Comparison of ENCODE assay signal across 29 cellular contexts in the genomic region with DNA sequence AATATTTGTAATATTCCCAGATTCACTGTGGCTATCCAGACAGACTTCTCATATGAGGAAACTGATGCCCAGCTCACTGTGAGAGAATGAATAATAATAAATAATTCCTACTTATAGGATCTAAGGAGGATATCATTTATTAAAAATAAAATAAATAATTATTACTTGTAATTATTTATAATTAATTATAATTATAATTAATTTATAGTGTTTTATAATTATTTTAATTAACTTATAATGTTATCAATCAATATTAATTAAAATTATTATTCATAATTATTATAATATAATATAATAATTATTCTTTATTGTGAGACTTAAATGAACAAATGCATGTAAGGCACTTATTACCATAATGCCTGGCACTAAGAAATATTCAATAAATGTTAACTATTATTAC.
"Had no signal": no experiment of that assay in that cellular context is flagged by ENCODE, and none has a peak within 500 bp of the region (broad histone marks: within the 10 kb centered on the region; RNA-seq: fewer than 3 reads in every experiment).

No MANE protein-coding gene starts in this region.

- H3K9me3 Mint-ChIP-seq: immature natural killer cell; naive thymus-derived CD8-positive, alpha-beta T cell; stimulated activated naive CD8-positive, alpha-beta T cell treated with anti-CD3 and anti-CD28 coated beads, Interleukin-15, amount 100 ng/mL, for 72 hours had no signal

- ATAC-seq: foreskin keratinocyte; left ventricle myocardium superior; lower lobe of right lung; naive thymus-derived CD8-positive, alpha-beta T cell; psoas muscle; right lobe of liver; stimulated activated naive CD8-positive, alpha-beta T cell treated with anti-CD3 and anti-CD28 coated beads, Interleukin-15, amount 100 ng/mL, for 72 hours; upper lobe of right lung had no signal

- H3K9me3 ChIP-seq: colonic mucosa, esophagus muscularis mucosa, lower lobe of right lung, psoas muscle, right lobe of liver, suprapubic skin, transverse colon, upper lobe of right lung, uterus had no signal

- DNase-seq: colonic mucosa; effector CD8-positive, alpha-beta T cell; endodermal cell; foreskin keratinocyte; hypothalamus; immature natural killer cell; islet precursor cell; left ventricle myocardium superior; lower lobe of right lung; naive thymus-derived CD8-positive, alpha-beta T cell; nephron progenitor cell; nucleus accumbens; posterior cingulate gyrus; psoas muscle; right lobe of liver; stimulated activated CD4-positive, alpha-beta T cell treated with anti-CD3 and anti-CD28 coated beads, Interleukin-12 subunit alpha, Interleukin-12 subunit beta, amount 100 ng/mL, for 4 hours; stimulated activated CD4-positive, alpha-beta T cell treated with anti-CD3 and anti-CD28 coated beads, Interleukin-1b, Interleukin-23, amount 100 ng/mL, for 48 hours; stimulated activated CD4-positive, alpha-beta T cell treated with anti-CD3 and anti-CD28 coated beads, Interleukin-4, amount 100 ng/mL, for 1 hour; stimulated activated CD8-positive, alpha-beta memory T cell treated with anti-CD3 and anti-CD28 coated beads, Interleukin-4, amount 100 ng/mL, for 48 hours; stimulated activated naive CD4-positive, alpha-beta T cell; stimulated activated naive CD8-positive, alpha-beta T cell treated with anti-CD3 and anti-CD28 coated beads, Interleukin-15, amount 100 ng/mL, for 72 hours; transverse colon; upper lobe of right lung; uterus had no signal

- H3K36me3 ChIP-seq: colonic mucosa, esophagus muscularis mucosa, lower lobe of right lung, right lobe of liver, suprapubic skin, transverse colon, upper lobe of right lung, uterus had no signal

- H3K36me3 Mint-ChIP-seq: immature natural killer cell; naive thymus-derived CD8-positive, alpha-beta T cell had no signal

- H3K4me1 ChIP-seq: colonic mucosa, esophagus muscularis mucosa, foreskin keratinocyte, lower lobe of right lung, psoas muscle, right lobe of liver, suprapubic skin, transverse colon, upper lobe of right lung, uterus had no signal

- H3K27ac Mint-ChIP-seq: dendritic cell treated with granulocyte-macrophage colony-stimulating factor and Interleukin-4, amounts not matched to agents 40 ng/mL and 50 ng/mL, for 4 days; immature natural killer cell; naive thymus-derived CD8-positive, alpha-beta T cell; nephron progenitor cell; stimulated activated naive CD8-positive, alpha-beta T cell treated with anti-CD3 and anti-CD28 coated beads, Interleukin-15, amount 100 ng/mL, for 72 hours had no signal

- H3K27me3 ChIP-seq: colonic mucosa, esophagus muscularis mucosa, foreskin keratinocyte, right lobe of liver, suprapubic skin, transverse colon, upper lobe of right lung, uterus had no signal

- H3K4me1 Mint-ChIP-seq: immature natural killer cell; stimulated activated naive CD8-positive, alpha-beta T cell treated with anti-CD3 and anti-CD28 coated beads, Interleukin-15, amount 100 ng/mL, for 72 hours had no signal

- FAIRE-seq: endothelial cell of umbilical vein had no signal

- H3K4me3 Mint-ChIP-seq: dendritic cell treated with granulocyte-macrophage colony-stimulating factor and Interleukin-4, amounts not matched to agents 40 ng/mL and 50 ng/mL, for 4 days; endodermal cell; immature natural killer cell; naive thymus-derived CD8-positive, alpha-beta T cell; nephron progenitor cell; stimulated activated naive CD8-positive, alpha-beta T cell treated with anti-CD3 and anti-CD28 coated beads, Interleukin-15, amount 100 ng/mL, for 72 hours had no signal

- H3K4me2 ChIP-seq: smooth muscle cell had no signal

- H3K4me3 ChIP-seq: colonic mucosa, esophagus muscularis mucosa, lower lobe of right lung, psoas muscle, right lobe of liver, smooth muscle cell, suprapubic skin, transverse colon, upper lobe of right lung, uterus had no signal

- H3K27ac ChIP-seq: colonic mucosa, esophagus muscularis mucosa, foreskin keratinocyte, lower lobe of right lung, psoas muscle, right lobe of liver, suprapubic skin, transverse colon, upper lobe of right lung, uterus had no signal
